8 cellular contexts compared by ENCODE assay signal in genomic region chr2:74391580-74392448, GRCh38. TPM values are rescaled to one million over a fixed set of nuclear protein-coding genes. Genes with fewer than 3 reads are reported as not detected.
DNase-seq lines count a peak whose midpoint lies in the region; ATAC-seq and TF ChIP-seq lines count a peak whose summit lies in the region.

No MANE protein-coding gene starts in this region.

- H3K4me1 ChIP-seq in CD8-positive, alpha-beta memory T cell (ENCODE audit: insufficient read depth, low read length) = peaks cover 39% of the 10 kb centered on the region
- H3K4me1 ChIP-seq in endodermal cell (ENCODE audit: control insufficient read depth, insufficient read depth, low read length) = no peaks in the 10 kb centered on the region

- no peaks in the 10 kb centered on the region for H3K9me3 ChIP-seq in CD8-positive, alpha-beta memory T cell (ENCODE audit: low read length)
- H3K9me3 ChIP-seq in endodermal cell (ENCODE audit: control insufficient read depth, low read length) = no peaks in the 10 kb centered on the region

- H3K27me3 ChIP-seq in CD8-positive, alpha-beta memory T cell (ENCODE audit: insufficient read depth, low read length, poor library complexity, severe bottlenecking) = no peaks in the 10 kb centered on the region
- no peaks in the 10 kb centered on the region for H3K27me3 ChIP-seq in endodermal cell (ENCODE audit: control insufficient read depth, insufficient read depth, low read length, poor library complexity, severe bottlenecking)

- H3K27ac Mint-ChIP-seq in CD8-positive, alpha-beta memory T cell = peak overlapping the region; percentile 81 to 100 (median 100)
- peak overlapping the region; percentile 99 for H3K27ac Mint-ChIP-seq in endodermal cell
- H3K27ac Mint-ChIP-seq in mesothelial cell of epicardium = peak overlapping the region; percentile 100

- H3K36me3 ChIP-seq in CD8-positive, alpha-beta memory T cell (ENCODE audit: insufficient read depth, low read length) = no peaks in the 10 kb centered on the region
- H3K36me3 ChIP-seq in endodermal cell (ENCODE audit: control insufficient read depth, insufficient read depth, low read length) = peaks cover 6% of the 10 kb centered on the region

- POLR2A ChIA-PET in CD8-positive, alpha-beta memory T cell (lab: Charles Lee) = interaction anchor here (0.6 to 2.0 kb wide), 7 partner anchors 75 to 654 kb away, joined by 3 to 7 read pairs (median 4); partner anchors contain the start of genes AUP1, HTRA2, MOB1A and MRPL53

- DNase-seq in CD8-positive, alpha-beta memory T cell = peak; percentile 91 to 96 (median 93)
- DNase-seq in HUDEP-2 (lab: John Stamatoyannopoulos, UW; ENCODE audit: unreplicated experiment in 76 of 76) = peak in 75 of 76 experiments; percentile 34 to 93 (median 85)
- DNase-seq in NOMO-1 treated with dmso at 0.1 percent for 144 hours (lab: John Stamatoyannopoulos, UW; ENCODE audit: unreplicated experiment) = peak; percentile 92
- peak; percentile 89 for DNase-seq in activated CD8-positive, alpha-beta memory T cell treated with anti-CD3 and anti-CD28 coated beads, Interleukin-2, amount 50 U/mL, for 1 hour (ENCODE audit: extremely low read depth)
- peak; percentile 98 for DNase-seq in endodermal cell
- peak; percentile 88 to 95 for DNase-seq in mesothelial cell of epicardium (ENCODE audit: low spot score in 2 of 2, unreplicated experiment in 2 of 2)
- peak; percentile 83 to 85 for DNase-seq in stimulated activated CD8-positive, alpha-beta memory T cell treated with anti-CD3 and anti-CD28 coated beads, Interleukin-15, amount 100 ng/mL, for 48 hours (ENCODE audit: low read depth in 2 of 2)

- peak overlapping the region; percentile 79 for H3K4me3 ChIP-seq in CD8-positive, alpha-beta memory T cell (ENCODE audit: low read length)
- H3K4me3 ChIP-seq in endodermal cell (ENCODE audit: low read length) = peak overlapping the region; percentile 93

- peak overlapping the region; percentile 85 for H3K27ac ChIP-seq in CD8-positive, alpha-beta memory T cell (ENCODE audit: low read depth, low read length)
- H3K27ac ChIP-seq in endodermal cell (ENCODE audit: low read depth, low read length) = peak overlapping the region; percentile 99

- TF ChIP-seq CTCF in endodermal cell (conservative IDR thresholded peaks at IDR 0.05) (peak; percentile 99), mesothelial cell of epicardium (IDR thresholded peaks at IDR 0.05; ENCODE audit: unreplicated experiment) (peak; percentile 94)

- H3K36me3 Mint-ChIP-seq in CD8-positive, alpha-beta memory T cell = peaks cover 0 to 7% (median 0%) of the 10 kb centered on the region in 3 donors
- H3K36me3 Mint-ChIP-seq in endodermal cell (ENCODE audit: low read depth) (no peaks in the 10 kb centered on the region), mesothelial cell of epicardium (no peaks in the 10 kb centered on the region)

- peaks cover 0 to 8% (median 6%) of the 10 kb centered on the region in 3 donors for H3K4me1 Mint-ChIP-seq in CD8-positive, alpha-beta memory T cell
- H3K4me1 Mint-ChIP-seq in endodermal cell (peaks cover 7% of the 10 kb centered on the region), mesothelial cell of epicardium (peaks cover 6% of the 10 kb centered on the region)

- peak; percentile 68 for ATAC-seq in GM19463 (IDR thresholded peaks at IDR 0.05; ENCODE audit: unreplicated experiment)

- no peaks in the 10 kb centered on the region for H3K9me3 Mint-ChIP-seq in CD8-positive, alpha-beta memory T cell
- H3K9me3 Mint-ChIP-seq in endodermal cell (no peaks in the 10 kb centered on the region), mesothelial cell of epicardium (no peaks in the 10 kb centered on the region)

- CTCF ChIA-PET in CD8-positive, alpha-beta memory T cell (lab: Charles Lee) = interaction anchor here (0.9 to 5.0 kb wide), 27 partner anchors 9 to 569 kb away, joined by 3 to 20 read pairs (median 4); partner anchors contain the start of genes C2orf81, DCTN1, DOK1 and MOB1A

- H3K27me3 Mint-ChIP-seq in CD8-positive, alpha-beta memory T cell = peaks cover 4 to 7% of the 10 kb centered on the region in 2 donors
- H3K27me3 Mint-ChIP-seq in endodermal cell (ENCODE audit: insufficient read depth) = peaks cover 2% of the 10 kb centered on the region
- peaks cover 5% of the 10 kb centered on the region for H3K27me3 Mint-ChIP-seq in mesothelial cell of epicardium (ENCODE audit: low read depth)

- peak overlapping the region in 5 of 7 donors; percentile 93 to 100 (median 97) for H3K4me3 Mint-ChIP-seq in CD8-positive, alpha-beta memory T cell
- H3K4me3 Mint-ChIP-seq in endodermal cell (peak overlapping the region; percentile 83), mesothelial cell of epicardium (peak overlapping the region; percentile 95)

- peak overlapping the region; percentile 95 for H3K9ac ChIP-seq in endodermal cell (ENCODE audit: extremely low read depth, low read length, poor library complexity, severe bottlenecking)

- WGBS in endodermal cell (ENCODE audit: insufficient coverage in 1 of 2, insufficient read length in 1 of 2), 2 experiments = 3 to 7% methylated on average over 25 to 62 of the region's 62 CpGs

RNA-seq across cellular contexts. Expression of gene DCTN1, which starts 11.7 kb away (rescaled TPM):
- total RNA-seq in CD8-positive, alpha-beta memory T cell = 100 to 1,000 TPM; 113 to 114 TPM
- polyA plus RNA-seq in CD8-positive, alpha-beta memory T cell = 90.2 TPM
- total RNA-seq in endodermal cell (100 to 1,000 TPM; 159 to 213 TPM), mesothelial cell of epicardium (125 to 136 TPM (median 132 TPM) in 3 replicates)
- 157 TPM for polyA plus RNA-seq in endodermal cell (2013, experiment 1 of 2)
- 131 TPM for polyA plus RNA-seq in endodermal cell (2013, experiment 2 of 2)

RNA-seq across cellular contexts. Expression of gene C2orf81, which starts 29.6 kb away (rescaled TPM):
- 1 to 10 TPM; 2.7 to 3.2 TPM for total RNA-seq in CD8-positive, alpha-beta memory T cell
- 2.6 TPM for polyA plus RNA-seq in CD8-positive, alpha-beta memory T cell
- total RNA-seq in endodermal cell (1 to 10 TPM; 3.8 to 4.8 TPM), mesothelial cell of epicardium (4.7 to 8.8 TPM (median 6.0 TPM) in 3 replicates)
- polyA plus RNA-seq in endodermal cell (2013, experiment 1 of 2) = 6.2 TPM
- 4.3 TPM for polyA plus RNA-seq in endodermal cell (2013, experiment 2 of 2)

RNA-seq across cellular contexts. Expression of gene WDR54, which starts 29.7 kb away (rescaled TPM):
- total RNA-seq in CD8-positive, alpha-beta memory T cell = 10 to 100 TPM; 75.5 to 86.6 TPM
- polyA plus RNA-seq in CD8-positive, alpha-beta memory T cell = 55.5 TPM
- total RNA-seq in endodermal cell (10 to 100 TPM; 43.1 to 69.4 TPM), mesothelial cell of epicardium (20.2 to 25.0 TPM (median 23.7 TPM) in 3 replicates)
- 75.7 TPM for polyA plus RNA-seq in endodermal cell (2013, experiment 1 of 2)
- polyA plus RNA-seq in endodermal cell (2013, experiment 2 of 2) = 65.9 TPM

RNA-seq across cellular contexts. Expression of gene SLC4A5, which starts 48.6 kb away (rescaled TPM):
- 1 to 10 TPM; 1.8 to 1.9 TPM for total RNA-seq in CD8-positive, alpha-beta memory T cell
- 0.13 TPM for polyA plus RNA-seq in CD8-positive, alpha-beta memory T cell
- total RNA-seq in endodermal cell (1 to 10 TPM; 2.5 to 3.7 TPM), mesothelial cell of epicardium (7.5 to 9.3 TPM (median 9.2 TPM) in 3 replicates)
- 2.0 TPM for polyA plus RNA-seq in endodermal cell (2013, experiment 1 of 2)
- polyA plus RNA-seq in endodermal cell (2013, experiment 2 of 2) = 1.7 TPM

RNA-seq across cellular contexts. Expression of gene RTKN, which starts 49.9 kb away (rescaled TPM):
- 1 to 10 TPM; 1.1 to 1.4 TPM for total RNA-seq in CD8-positive, alpha-beta memory T cell
- polyA plus RNA-seq in CD8-positive, alpha-beta memory T cell = 1.2 TPM
- total RNA-seq in endodermal cell = 100 to 1,000 TPM in 1 of 2 donors, 10 to 100 TPM in 1; 83.6 to 117 TPM
- 35.7 TPM for polyA plus RNA-seq in endodermal cell (2013, experiment 1 of 2)
- 34.4 TPM for polyA plus RNA-seq in endodermal cell (2013, experiment 2 of 2)
- total RNA-seq in mesothelial cell of epicardium = 85.0 to 88.9 TPM (median 86.4 TPM) in 3 replicates

Comparison
In these comparisons a context has a peak if more than half of its experiments do, and no peak if none do; other contexts are left out.
1. Peak in every context shown above with its lines: DNase-seq, ATAC-seq, H3K4me3 ChIP-seq and H3K27ac ChIP-seq.